ENCODE assay signal across 9 cellular contexts in genomic region chr21:26965567-26966359, GRCh38. TPM values are rescaled to one million over a fixed set of nuclear protein-coding genes. Genes with fewer than 3 reads are reported as not detected.
DNase-seq lines count a peak whose midpoint lies in the region; ATAC-seq, FAIRE-seq and TF ChIP-seq lines count a peak whose summit lies in the region.
"Had no signal": no experiment of that assay in that cellular context is flagged by ENCODE, and none has a peak within 500 bp of the region (broad histone marks: within the 10 kb centered on the region; RNA-seq: fewer than 3 reads in every experiment).

No MANE protein-coding gene starts in this region.

- WGBS in HepG2 (ENCODE audit: low lambda C conversion rate) = 47% methylated on average over 16 of the region's 90 CpGs
- WGBS in thymus = 4% methylated on average over 90 of the region's 90 CpGs

- no TSS peak for BruUV-seq in HepG2 (replicated peaks; lab: Mats Ljungman, UMichigan)

- no peak overlapping the region for H2AFZ ChIP-seq in HepG2 (ENCODE audit: low read length)

- H4K20me1 ChIP-seq in HepG2 (ENCODE audit: insufficient read depth, low read length) = no peaks in the 10 kb centered on the region

- POLR2A ChIA-PET in HepG2 (lab: Yijun Ruan, JAX) = no interaction called here

- ATAC-seq in HepG2 = peak; percentile 70
- no peak for ATAC-seq in HG03442 (IDR thresholded peaks at IDR 0.05; ENCODE audit: unreplicated experiment)
- ATAC-seq in GM18858 (IDR thresholded peaks at IDR 0.05; ENCODE audit: unreplicated experiment) = no peak

- intact Hi-C loops in HepG2 (cut with micrococcal nuclease; ENCODE audit: unreplicated experiment) = no loop called here

- peak; percentile 15 for DNase-seq in NCI-H146 (lab: John Stamatoyannopoulos, UW)
- no peak for DNase-seq in NCI-H146 treated with DMSO at 0.1 percent for 48 hours (lab: John Stamatoyannopoulos, UW; ENCODE audit: unreplicated experiment)
- DNase-seq in cerebellum (ENCODE audit: low spot score) = peak; percentile 83
- DNase-seq in HepG2 (ENCODE audit: low spot score) = no peak
- no peak for DNase-seq in OCI-M1 (lab: John Stamatoyannopoulos, UW)

- no peak overlapping the region for H3K4me2 ChIP-seq in HepG2 (ENCODE audit: low read depth, low read length)

- H3K36me3 ChIP-seq in HepG2 (replicated peaks in 1 of 2; ENCODE audit: control insufficient read depth in 1 of 2, insufficient read depth in 2 of 2, low read length in 2 of 2) = no peaks in the 10 kb centered on the region
- H3K36me3 ChIP-seq in thymus (ENCODE audit: control insufficient read depth, insufficient read depth) = no peaks in the 10 kb centered on the region

- H3K9ac ChIP-seq in HepG2 (ENCODE audit: insufficient read depth, low read depth, low read length) = no peak overlapping the region

- TF ChIP-seq POLR2A in HepG2 (IDR thresholded peaks at IDR 0.05; ENCODE audit: insufficient read depth in 1 of 2, low read depth in 2 of 2, low read length in 2 of 2) = no peak

- TF ChIP-seq RAD21 in HepG2 (CRISPR knock-in tag; IDR thresholded peaks at IDR 0.05) = no peak

- H3K4me3 ChIP-seq in HepG2 (replicated peaks in 1 of 3; ENCODE audit: insufficient read depth in 1 of 3, low read depth in 2 of 3, low read length in 3 of 3) (no peak overlapping the region), thymus (ENCODE audit: low read length) (peak overlapping the region; percentile 11)

- no peak for FAIRE-seq in HepG2 (lab: Jason Lieb, UNC)

- no peak for TF ChIP-seq EP300 in HepG2 (IDR thresholded peaks at IDR 0.05; ENCODE audit: low read depth in 2 of 2, low read length in 2 of 2)
- no peak for TF ChIP-seq EP300 in HepG2 (CRISPR knock-in tag; IDR thresholded peaks at IDR 0.05; ENCODE audit: borderline replicate concordance)

- H3K27me3 ChIP-seq in HepG2 (ENCODE audit: control insufficient read depth in 1 of 2, insufficient read depth in 2 of 2, low read length in 2 of 2) (no peaks in the 10 kb centered on the region), thymus (ENCODE audit: control insufficient read depth, insufficient read depth) (peaks cover 39% of the 10 kb centered on the region)

- CTCF ChIA-PET in HepG2 (lab: Yijun Ruan, JAX; ENCODE audit: low intra/inter-chr PET ratio, low total read pairs) = no interaction called here

- H3K27ac ChIP-seq in HepG2 (ENCODE audit: extremely low read length, insufficient read depth, low read length) (no peak overlapping the region), thymus (ENCODE audit: low read depth) (no peak overlapping the region)

- H3K9me3 ChIP-seq in HepG2 (ENCODE audit: low read length) (peaks cover 55% of the 10 kb centered on the region), thymus (ENCODE audit: control insufficient read depth) (no peaks in the 10 kb centered on the region)

- in situ Hi-C loops in HepG2 (cut with HindIII; ENCODE audit: extremely low pct_ligation_motif_present, low pct_unique_long_range_greater_than_20kb) = no loop called here

- TF ChIP-seq CTCF in HepG2 (CRISPR knock-in tag; IDR thresholded peaks at IDR 0.05) = no peak

- no peaks in the 10 kb centered on the region for H3K79me2 ChIP-seq in HepG2 (ENCODE audit: insufficient read depth, low read length)

- H3K4me1 ChIP-seq in HepG2 (ENCODE audit: insufficient read depth, low read length) (no peaks in the 10 kb centered on the region), thymus (ENCODE audit: control insufficient read depth, insufficient read depth, low read length) (no peaks in the 10 kb centered on the region)

TF ChIP-seq in HepG2, 621 proteins besides CTCF, POLR2A, EP300 and RAD21:
- TF ChIP-seq ZNF333 (CRISPR knock-in tag; IDR thresholded peaks at IDR 0.05; ENCODE audit: borderline replicate concordance) (no peak), TFAP4 (IDR thresholded peaks at IDR 0.05; ENCODE audit: borderline replicate concordance, low read depth) (no peak), FOXA1 (IDR thresholded peaks at IDR 0.05) (no peak), FOXA1 (CRISPR knock-in tag; IDR thresholded peaks at IDR 0.05) (no peak), GATAD1 (CRISPR knock-in tag; IDR thresholded peaks at IDR 0.05) (no peak)

RNA-seq across cellular contexts. Expression of gene ADAMTS5, which starts 1.1 kb away (rescaled TPM):
- total RNA-seq in cerebellum (5.8 TPM), HepG2 (2016; rRNA removed; fragmentation: Illumina TruSeq; extraction: Trizol) (not detected in 2 replicates)
- total RNA-seq in HepG2 (2016; cell fraction: cytosol; rRNA removed; fragmentation: Illumina TruSeq; extraction: Trizol; ENCODE audit: low read depth) = not detected in 2 replicates
- not detected in 2 replicates for total RNA-seq in HepG2 (2016; cell fraction: insoluble cytoplasmic fraction; rRNA removed; fragmentation: Illumina TruSeq; extraction: Trizol)
- not detected in 2 replicates for total RNA-seq in HepG2 (2016; cell fraction: membrane; rRNA removed; fragmentation: Illumina TruSeq; extraction: Trizol)
- total RNA-seq in HepG2 (2016; cell fraction: nucleus; rRNA removed; fragmentation: Illumina TruSeq; extraction: Trizol) = not detected in 2 replicates
- polyA plus RNA-seq in HepG2 (2011; rRNA removed) (not detected in 2 replicates), thymus (0.75 TPM)
- not detected in 2 replicates for polyA plus RNA-seq in HepG2 (2011; cell fraction: cytosol; rRNA removed)
- polyA plus RNA-seq in HepG2 (2011; cell fraction: nucleus; rRNA removed) = not detected in 2 replicates
- polyA plus RNA-seq in HepG2 (2012) = not detected in 2 replicates
- polyA plus RNA-seq in HepG2 (2016; cell fraction: cytosol; fragmentation: Illumina TruSeq; extraction: Trizol; ENCODE audit: low read depth) = not detected in 2 replicates
- not detected in 2 replicates for polyA plus RNA-seq in HepG2 (2016; cell fraction: insoluble cytoplasmic fraction; fragmentation: Illumina TruSeq; extraction: Trizol; ENCODE audit: low read depth)
- polyA plus RNA-seq in HepG2 (2016; cell fraction: membrane; fragmentation: Illumina TruSeq; extraction: Trizol; ENCODE audit: low read depth) = not detected in 2 replicates
- not detected in 2 replicates for polyA plus RNA-seq in HepG2 (2016; cell fraction: nucleus; fragmentation: Illumina TruSeq; extraction: Trizol; ENCODE audit: insufficient read depth, low read depth)
- 6.9 TPM in 1 of 2 replicates, not detected in the other for polyA minus RNA-seq in HepG2 (2011; rRNA and poly(A)+ RNA removed; ENCODE audit: low replicate concordance)
- polyA minus RNA-seq in HepG2 (2011; cell fraction: cytosol; rRNA and poly(A)+ RNA removed) = 0.09 TPM in 1 of 2 replicates, not detected in the other
- under 0.01 TPM in 1 of 2 replicates, not detected in the other for polyA minus RNA-seq in HepG2 (2011; cell fraction: nucleus; rRNA and poly(A)+ RNA removed)
- total RNA-seq: B cell had no signal

Comparison
In these comparisons a context has a peak if more than half of its experiments do, and no peak if none do; other contexts are left out.
1. DNase-seq: peak in NCI-H146 (single experiment) and cerebellum (single experiment); none in NCI-H146 treated with DMSO at 0.1 percent for 48 hours (single experiment), HepG2 (single experiment) and OCI-M1 (single experiment).